8 cellular contexts compared by ENCODE assay signal in the genomic region with DNA sequence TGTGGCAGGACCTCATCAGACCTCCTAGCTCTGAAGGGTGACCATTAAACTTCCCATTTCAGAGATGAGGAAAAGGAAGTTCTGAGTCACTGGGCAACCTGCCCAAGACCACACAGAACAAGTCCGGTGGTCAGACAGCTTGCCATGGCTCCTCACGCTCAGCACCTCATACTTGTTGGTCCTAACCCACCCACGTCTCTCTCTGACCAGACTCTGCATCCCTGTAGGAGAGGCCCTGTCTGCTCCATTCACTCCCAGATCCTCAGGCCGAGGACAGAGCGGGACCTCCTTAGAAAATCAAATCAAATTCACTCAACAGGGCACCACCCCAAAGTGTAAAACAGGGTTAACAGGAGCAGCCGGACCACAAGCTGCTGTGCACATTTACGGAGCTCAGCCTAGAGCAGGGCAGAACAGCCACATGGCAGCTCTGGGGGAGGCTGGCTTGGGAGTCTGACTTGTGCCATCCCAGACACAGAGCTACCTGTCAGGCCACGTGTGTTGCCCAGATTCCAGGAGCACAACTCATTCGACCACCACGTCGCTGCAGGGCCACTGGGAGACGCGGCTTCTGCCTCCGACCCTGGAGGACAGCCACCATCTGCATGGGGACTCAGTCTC. TPM values are rescaled to one million over a fixed set of nuclear protein-coding genes. Genes with fewer than 3 reads are reported as not detected.
A peak's percentile ranks its signal among the peaks of the same experiment; 100 is the strongest.
DNase-seq lines count a peak whose midpoint lies in the region; ATAC-seq and TF ChIP-seq lines count a peak whose summit lies in the region.

No MANE protein-coding gene starts in this region.

- DNase-seq in stimulated activated naive CD8-positive, alpha-beta T cell treated with anti-CD3 and anti-CD28 coated beads, Interleukin-15, Interleukin-2, amounts not matched to agents 100 U/mL and 50 U/mL, for 24 hours = no peak
- DNase-seq in foreskin melanocyte (peak; percentile 56), osteocyte (ENCODE audit: extremely low spot score, unreplicated experiment) (no peak), NCI-H69 (lab: John Stamatoyannopoulos, UW) (no peak)

- H3K4me3 Mint-ChIP-seq in stimulated activated naive CD8-positive, alpha-beta T cell treated with anti-CD3 and anti-CD28 coated beads, Interleukin-15, Interleukin-2, amounts not matched to agents 100 ng/mL and 50 ng/mL, for 24 hours = peak overlapping the region; percentile 88
- peak overlapping the region; percentile 78 for H3K4me3 Mint-ChIP-seq in osteocyte (ENCODE audit: unreplicated experiment)

- peaks cover 64% of the 10 kb centered on the region for H3K4me1 Mint-ChIP-seq in stimulated activated naive CD8-positive, alpha-beta T cell treated with anti-CD3 and anti-CD28 coated beads, Interleukin-15, Interleukin-2, amounts not matched to agents 100 ng/mL and 50 ng/mL, for 24 hours (ENCODE audit: low read depth)
- H3K4me1 Mint-ChIP-seq in osteocyte (ENCODE audit: unreplicated experiment) = peaks cover 49% of the 10 kb centered on the region

- no peak for ATAC-seq in stimulated activated naive CD8-positive, alpha-beta T cell treated with anti-CD3 and anti-CD28 coated beads, Interleukin-15, Interleukin-2, amounts not matched to agents 100 U/mL and 50 U/mL, for 24 hours
- ATAC-seq in GM18909 (IDR thresholded peaks at IDR 0.05; ENCODE audit: poor library complexity, unreplicated experiment) (no peak), GM19397 (IDR thresholded peaks at IDR 0.05; ENCODE audit: unreplicated experiment) (no peak)

- H3K27me3 Mint-ChIP-seq in stimulated activated naive CD8-positive, alpha-beta T cell treated with anti-CD3 and anti-CD28 coated beads, Interleukin-15, Interleukin-2, amounts not matched to agents 100 ng/mL and 50 ng/mL, for 24 hours = peaks cover 16% of the 10 kb centered on the region
- H3K27me3 Mint-ChIP-seq in osteocyte (ENCODE audit: unreplicated experiment) = no peaks in the 10 kb centered on the region

- TF ChIP-seq CTCF in VCaP (conservative IDR thresholded peaks at IDR 0.05) (no peak), osteocyte (IDR thresholded peaks at IDR 0.05) (no peak)

- peak overlapping the region; percentile 77; the same call in 1 of the 2 replicates for H3K27ac ChIP-seq in VCaP

- H3K27ac Mint-ChIP-seq in stimulated activated naive CD8-positive, alpha-beta T cell treated with anti-CD3 and anti-CD28 coated beads, Interleukin-15, Interleukin-2, amounts not matched to agents 100 ng/mL and 50 ng/mL, for 24 hours = peak overlapping the region; percentile 59
- peak overlapping the region; percentile 71 for H3K27ac Mint-ChIP-seq in osteocyte (ENCODE audit: unreplicated experiment)

- peaks cover 8% of the 10 kb centered on the region for H3K9me3 Mint-ChIP-seq in stimulated activated naive CD8-positive, alpha-beta T cell treated with anti-CD3 and anti-CD28 coated beads, Interleukin-15, Interleukin-2, amounts not matched to agents 100 ng/mL and 50 ng/mL, for 24 hours
- H3K9me3 Mint-ChIP-seq in osteocyte (ENCODE audit: unreplicated experiment) = no peaks in the 10 kb centered on the region

- peaks cover 27% of the 10 kb centered on the region for H3K36me3 Mint-ChIP-seq in stimulated activated naive CD8-positive, alpha-beta T cell treated with anti-CD3 and anti-CD28 coated beads, Interleukin-15, Interleukin-2, amounts not matched to agents 100 ng/mL and 50 ng/mL, for 24 hours (ENCODE audit: low read depth)
- H3K36me3 Mint-ChIP-seq in osteocyte (ENCODE audit: unreplicated experiment) = peaks cover 13% of the 10 kb centered on the region

RNA-seq across cellular contexts. Expression of gene MIER2, which starts 1.7 kb away (rescaled TPM):
- 31.6 and 35.9 TPM in 2 replicates for total RNA-seq in osteocyte

RNA-seq across cellular contexts. Expression of gene PLPP2, which starts 51.7 kb away (rescaled TPM):
- 1.5 and 1.9 TPM in 2 replicates for total RNA-seq in osteocyte
